ENCODE assay signal across 8 cellular contexts in genomic region chr17:67528751-67529436, GRCh38.
DNase-seq lines count a peak whose midpoint lies in the region; TF ChIP-seq lines count a peak whose summit lies in the region.

No MANE protein-coding gene starts in this region.

- H3K9me3 ChIP-seq in thyroid gland: no peaks in the 10 kb centered on the region

- peaks cover 19 to 51% of the 10 kb centered on the region in 2 donors for H3K4me1 ChIP-seq in thyroid gland

- peak overlapping the region; percentile 69 to 92 (median 82) for H3K27ac ChIP-seq in thyroid gland

- TF ChIP-seq CTCF in lower leg skin (IDR thresholded peaks at IDR 0.05) (peak in 1 of 3 donors; percentile 26), thyroid gland (IDR thresholded peaks at IDR 0.05) (no peak)

- DNase-seq in DMS79 treated with DMSO at 0.1 percent for 48 hours (lab: John Stamatoyannopoulos, UW) (peak; percentile 68), NCI-H510A (lab: John Stamatoyannopoulos, UW) (peak; percentile 87), dermis microvascular lymphatic vessel endothelial cell (ENCODE audit: low read depth in 2 of 2) (peak; percentile 89 to 97), lower leg skin (ENCODE audit: low spot score in 2 of 2) (peak; percentile 27 to 91), thyroid gland (peak; percentile 98), cortex of kidney (lab: John Stamatoyannopoulos, UW) (no peak), germinal center (ENCODE audit: low spot score) (no peak), NCI-H345 treated with DMSO at 0.1 percent for 48 hours (lab: John Stamatoyannopoulos, UW; ENCODE audit: unreplicated experiment) (no peak)

- H3K4me3 ChIP-seq in lower leg skin (ENCODE audit: low read depth, poor library complexity, severe bottlenecking) (no peak overlapping the region), thyroid gland (replicated peaks in 1 of 3) (peak overlapping the region in 1 of 3 donors; percentile 8)

- H3K36me3 ChIP-seq in thyroid gland: no peaks in the 10 kb centered on the region

- TF ChIP-seq POLR2A in lower leg skin (IDR thresholded peaks at IDR 0.05): no peak
- peak in 1 of 2 donors; percentile 66 for TF ChIP-seq POLR2A in thyroid gland (IDR thresholded peaks at IDR 0.05)

- intact Hi-C loops in lower leg skin (cut with DNase I; ENCODE audit: low total_unique reads) (no loop called here), thyroid gland (cut with DNase I) (no loop called here)

- no peaks in the 10 kb centered on the region for H3K27me3 ChIP-seq in thyroid gland

- 39 to 53% methylated on average over 22 of the region's 22 CpGs for WGBS in lower leg skin, 2 donors
- WGBS in thyroid gland, 2 donors: 6 to 17% methylated on average over 8 to 21 of the region's 22 CpGs

Comparison
In these comparisons a context has a peak if more than half of its experiments do, and no peak if none do; other contexts are left out.
1. DNase-seq: peak in DMS79 treated with DMSO at 0.1 percent for 48 hours (single experiment), NCI-H510A (single experiment), dermis microvascular lymphatic vessel endothelial cell (2 of 2), lower leg skin (2 of 2) and thyroid gland (2 of 2); none in cortex of kidney (single experiment), germinal center (single experiment) and NCI-H345 treated with DMSO at 0.1 percent for 48 hours (single experiment).